ENCODE assay signal across 2 cellular contexts in the genomic region with DNA sequence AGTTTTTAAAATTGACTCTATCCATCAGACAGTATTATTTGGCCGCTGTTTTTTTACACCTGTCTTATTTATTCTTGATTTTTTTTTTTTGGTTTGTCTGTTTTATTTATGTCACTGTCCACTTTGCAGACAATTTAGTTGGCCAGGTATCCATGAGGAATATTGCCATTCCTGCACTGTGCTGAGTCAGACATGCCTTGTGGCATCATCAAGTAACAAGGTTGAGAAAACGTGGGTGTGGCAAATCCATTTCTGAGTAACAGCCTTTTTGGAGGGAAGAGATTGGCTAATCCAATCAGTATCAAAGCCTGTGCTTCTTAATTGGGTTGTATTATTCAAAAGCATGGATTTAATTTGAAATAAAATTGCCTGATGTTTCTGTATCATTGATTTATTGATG.
TF ChIP-seq lines count a peak whose summit lies in the region.

No MANE protein-coding gene starts in this region.

TF ChIP-seq in liver, 16 proteins besides CTCF, POLR2A, EP300 and RAD21:
- TF ChIP-seq, protein P1, sequence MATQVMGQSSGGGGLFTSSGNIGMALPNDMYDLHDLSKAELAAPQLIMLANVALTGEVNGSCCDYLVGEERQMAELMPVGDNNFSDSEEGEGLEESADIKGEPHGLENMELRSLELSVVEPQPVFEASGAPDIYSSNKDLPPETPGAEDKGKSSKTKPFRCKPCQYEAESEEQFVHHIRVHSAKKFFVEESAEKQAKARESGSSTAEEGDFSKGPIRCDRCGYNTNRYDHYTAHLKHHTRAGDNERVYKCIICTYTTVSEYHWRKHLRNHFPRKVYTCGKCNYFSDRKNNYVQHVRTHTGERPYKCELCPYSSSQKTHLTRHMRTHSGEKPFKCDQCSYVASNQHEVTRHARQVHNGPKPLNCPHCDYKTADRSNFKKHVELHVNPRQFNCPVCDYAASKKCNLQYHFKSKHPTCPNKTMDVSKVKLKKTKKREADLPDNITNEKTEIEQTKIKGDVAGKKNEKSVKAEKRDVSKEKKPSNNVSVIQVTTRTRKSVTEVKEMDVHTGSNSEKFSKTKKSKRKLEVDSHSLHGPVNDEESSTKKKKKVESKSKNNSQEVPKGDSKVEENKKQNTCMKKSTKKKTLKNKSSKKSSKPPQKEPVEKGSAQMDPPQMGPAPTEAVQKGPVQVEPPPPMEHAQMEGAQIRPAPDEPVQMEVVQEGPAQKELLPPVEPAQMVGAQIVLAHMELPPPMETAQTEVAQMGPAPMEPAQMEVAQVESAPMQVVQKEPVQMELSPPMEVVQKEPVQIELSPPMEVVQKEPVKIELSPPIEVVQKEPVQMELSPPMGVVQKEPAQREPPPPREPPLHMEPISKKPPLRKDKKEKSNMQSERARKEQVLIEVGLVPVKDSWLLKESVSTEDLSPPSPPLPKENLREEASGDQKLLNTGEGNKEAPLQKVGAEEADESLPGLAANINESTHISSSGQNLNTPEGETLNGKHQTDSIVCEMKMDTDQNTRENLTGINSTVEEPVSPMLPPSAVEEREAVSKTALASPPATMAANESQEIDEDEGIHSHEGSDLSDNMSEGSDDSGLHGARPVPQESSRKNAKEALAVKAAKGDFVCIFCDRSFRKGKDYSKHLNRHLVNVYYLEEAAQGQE (IDR thresholded peaks at IDR 0.05), result no peak
- TF ChIP-seq ATF3 (IDR thresholded peaks at IDR 0.05), result peak; percentile 29

TF ChIP-seq in HepG2, 621 proteins besides CTCF, POLR2A, EP300 and RAD21 (continued from another document):
- TF ChIP-seq ZBTB25 (CRISPR knock-in tag; IDR thresholded peaks at IDR 0.05) (no peak), NONO (IDR thresholded peaks at IDR 0.05) (no peak), NONO (CRISPR knock-in tag; conservative IDR thresholded peaks at IDR 0.05) (no peak)
- TF ChIP-seq, protein P2, sequence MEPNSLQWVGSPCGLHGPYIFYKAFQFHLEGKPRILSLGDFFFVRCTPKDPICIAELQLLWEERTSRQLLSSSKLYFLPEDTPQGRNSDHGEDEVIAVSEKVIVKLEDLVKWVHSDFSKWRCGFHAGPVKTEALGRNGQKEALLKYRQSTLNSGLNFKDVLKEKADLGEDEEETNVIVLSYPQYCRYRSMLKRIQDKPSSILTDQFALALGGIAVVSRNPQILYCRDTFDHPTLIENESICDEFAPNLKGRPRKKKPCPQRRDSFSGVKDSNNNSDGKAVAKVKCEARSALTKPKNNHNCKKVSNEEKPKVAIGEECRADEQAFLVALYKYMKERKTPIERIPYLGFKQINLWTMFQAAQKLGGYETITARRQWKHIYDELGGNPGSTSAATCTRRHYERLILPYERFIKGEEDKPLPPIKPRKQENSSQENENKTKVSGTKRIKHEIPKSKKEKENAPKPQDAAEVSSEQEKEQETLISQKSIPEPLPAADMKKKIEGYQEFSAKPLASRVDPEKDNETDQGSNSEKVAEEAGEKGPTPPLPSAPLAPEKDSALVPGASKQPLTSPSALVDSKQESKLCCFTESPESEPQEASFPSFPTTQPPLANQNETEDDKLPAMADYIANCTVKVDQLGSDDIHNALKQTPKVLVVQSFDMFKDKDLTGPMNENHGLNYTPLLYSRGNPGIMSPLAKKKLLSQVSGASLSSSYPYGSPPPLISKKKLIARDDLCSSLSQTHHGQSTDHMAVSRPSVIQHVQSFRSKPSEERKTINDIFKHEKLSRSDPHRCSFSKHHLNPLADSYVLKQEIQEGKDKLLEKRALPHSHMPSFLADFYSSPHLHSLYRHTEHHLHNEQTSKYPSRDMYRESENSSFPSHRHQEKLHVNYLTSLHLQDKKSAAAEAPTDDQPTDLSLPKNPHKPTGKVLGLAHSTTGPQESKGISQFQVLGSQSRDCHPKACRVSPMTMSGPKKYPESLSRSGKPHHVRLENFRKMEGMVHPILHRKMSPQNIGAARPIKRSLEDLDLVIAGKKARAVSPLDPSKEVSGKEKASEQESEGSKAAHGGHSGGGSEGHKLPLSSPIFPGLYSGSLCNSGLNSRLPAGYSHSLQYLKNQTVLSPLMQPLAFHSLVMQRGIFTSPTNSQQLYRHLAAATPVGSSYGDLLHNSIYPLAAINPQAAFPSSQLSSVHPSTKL (CRISPR knock-in tag; IDR thresholded peaks at IDR 0.05), result no peak
TF ChIP-seq in HepG2: peak in this region for 0.
